Comparison of ENCODE assay signal across 1 cellular context in the genomic region with DNA sequence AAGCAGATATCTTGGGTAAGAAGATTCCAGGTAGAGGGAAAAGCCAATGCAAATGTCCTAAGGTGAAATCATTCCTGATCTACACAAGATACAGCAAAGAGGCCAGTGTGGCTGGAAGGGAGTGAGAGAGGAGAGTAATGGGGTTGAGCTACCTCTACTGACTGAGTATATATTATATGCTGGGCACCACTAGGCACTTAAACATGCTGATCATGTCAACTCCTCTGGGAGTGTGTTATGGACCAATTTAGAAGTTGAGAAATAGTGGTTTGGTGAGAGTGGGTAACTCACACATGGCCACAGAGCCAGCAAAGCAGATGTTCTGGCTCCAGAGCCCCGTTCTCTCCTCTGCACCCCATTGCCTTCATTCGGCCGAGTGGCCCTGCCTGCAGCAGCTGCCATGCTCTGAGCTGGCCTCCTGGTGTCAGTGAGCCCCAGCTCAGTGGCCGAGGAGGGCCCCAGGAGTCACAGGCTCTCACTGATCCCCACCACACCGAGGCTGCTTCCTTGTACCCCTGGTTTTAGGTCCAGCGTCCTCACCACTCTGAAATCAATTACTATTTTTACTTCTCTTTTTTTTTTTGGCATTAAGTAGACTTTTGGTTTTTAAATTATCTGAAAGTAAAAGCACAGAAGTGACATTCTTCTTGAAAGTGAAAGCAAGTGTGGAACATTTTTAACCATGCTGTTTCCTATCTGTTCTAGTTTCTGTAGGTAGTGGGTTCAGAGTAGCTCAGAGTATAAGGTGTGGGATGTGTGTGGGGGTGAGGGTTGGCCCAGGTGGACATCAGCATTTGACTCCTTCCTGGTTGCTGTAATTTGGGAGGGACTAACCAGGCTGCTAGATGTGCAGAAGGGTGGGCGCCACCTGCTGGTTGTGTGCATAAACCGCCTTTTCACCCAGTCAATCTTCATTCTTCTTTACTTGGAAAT.
TF ChIP-seq lines count a peak whose summit lies in the region.

No MANE protein-coding gene starts in this region.

TF ChIP-seq in GM23338, 12 proteins besides CTCF, POLR2A, EP300 and RAD21 (continued from another document):
- TF ChIP-seq, protein P1, sequence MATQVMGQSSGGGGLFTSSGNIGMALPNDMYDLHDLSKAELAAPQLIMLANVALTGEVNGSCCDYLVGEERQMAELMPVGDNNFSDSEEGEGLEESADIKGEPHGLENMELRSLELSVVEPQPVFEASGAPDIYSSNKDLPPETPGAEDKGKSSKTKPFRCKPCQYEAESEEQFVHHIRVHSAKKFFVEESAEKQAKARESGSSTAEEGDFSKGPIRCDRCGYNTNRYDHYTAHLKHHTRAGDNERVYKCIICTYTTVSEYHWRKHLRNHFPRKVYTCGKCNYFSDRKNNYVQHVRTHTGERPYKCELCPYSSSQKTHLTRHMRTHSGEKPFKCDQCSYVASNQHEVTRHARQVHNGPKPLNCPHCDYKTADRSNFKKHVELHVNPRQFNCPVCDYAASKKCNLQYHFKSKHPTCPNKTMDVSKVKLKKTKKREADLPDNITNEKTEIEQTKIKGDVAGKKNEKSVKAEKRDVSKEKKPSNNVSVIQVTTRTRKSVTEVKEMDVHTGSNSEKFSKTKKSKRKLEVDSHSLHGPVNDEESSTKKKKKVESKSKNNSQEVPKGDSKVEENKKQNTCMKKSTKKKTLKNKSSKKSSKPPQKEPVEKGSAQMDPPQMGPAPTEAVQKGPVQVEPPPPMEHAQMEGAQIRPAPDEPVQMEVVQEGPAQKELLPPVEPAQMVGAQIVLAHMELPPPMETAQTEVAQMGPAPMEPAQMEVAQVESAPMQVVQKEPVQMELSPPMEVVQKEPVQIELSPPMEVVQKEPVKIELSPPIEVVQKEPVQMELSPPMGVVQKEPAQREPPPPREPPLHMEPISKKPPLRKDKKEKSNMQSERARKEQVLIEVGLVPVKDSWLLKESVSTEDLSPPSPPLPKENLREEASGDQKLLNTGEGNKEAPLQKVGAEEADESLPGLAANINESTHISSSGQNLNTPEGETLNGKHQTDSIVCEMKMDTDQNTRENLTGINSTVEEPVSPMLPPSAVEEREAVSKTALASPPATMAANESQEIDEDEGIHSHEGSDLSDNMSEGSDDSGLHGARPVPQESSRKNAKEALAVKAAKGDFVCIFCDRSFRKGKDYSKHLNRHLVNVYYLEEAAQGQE (IDR thresholded peaks at IDR 0.05; ENCODE audit: unreplicated experiment), result no peak
- TF ChIP-seq NANOG (IDR thresholded peaks at IDR 0.05; ENCODE audit: borderline replicate concordance), result no peak
- TF ChIP-seq, protein P2, sequence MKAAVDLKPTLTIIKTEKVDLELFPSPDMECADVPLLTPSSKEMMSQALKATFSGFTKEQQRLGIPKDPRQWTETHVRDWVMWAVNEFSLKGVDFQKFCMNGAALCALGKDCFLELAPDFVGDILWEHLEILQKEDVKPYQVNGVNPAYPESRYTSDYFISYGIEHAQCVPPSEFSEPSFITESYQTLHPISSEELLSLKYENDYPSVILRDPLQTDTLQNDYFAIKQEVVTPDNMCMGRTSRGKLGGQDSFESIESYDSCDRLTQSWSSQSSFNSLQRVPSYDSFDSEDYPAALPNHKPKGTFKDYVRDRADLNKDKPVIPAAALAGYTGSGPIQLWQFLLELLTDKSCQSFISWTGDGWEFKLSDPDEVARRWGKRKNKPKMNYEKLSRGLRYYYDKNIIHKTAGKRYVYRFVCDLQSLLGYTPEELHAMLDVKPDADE (IDR thresholded peaks at IDR 0.05), result no peak
- no peak for TF ChIP-seq JUNB (IDR thresholded peaks at IDR 0.05; ENCODE audit: unreplicated experiment)
- no peak for TF ChIP-seq ZNF114 (CRISPR knock-in tag; IDR thresholded peaks at IDR 0.05)
